ENCODE assay signal across 1 cellular context in genomic region chr3:14284694-14285404, GRCh38.
TF ChIP-seq lines count a peak whose summit lies in the region.

No MANE protein-coding gene starts in this region.

TF ChIP-seq in H1, 55 proteins besides CTCF, POLR2A, EP300 and RAD21:
- no peak for TF ChIP-seq RNF2 (IDR thresholded peaks at IDR 0.05; ENCODE audit: borderline replicate concordance, low read depth, low read length, missing control alignments, poor library complexity, severe bottlenecking)
- TF ChIP-seq E2F6 (IDR thresholded peaks at IDR 0.05), result no peak
- TF ChIP-seq SIN3A (conservative IDR thresholded peaks at IDR 0.05 in 1 of 2, IDR thresholded peaks at IDR 0.05 in 1 of 2; ENCODE audit: low read depth in 1 of 2, low read length in 2 of 2), result no peak
- TF ChIP-seq PHF8 (conservative IDR thresholded peaks at IDR 0.05; ENCODE audit: low read depth, low read length), result no peak
- no peak for TF ChIP-seq CBX8 (IDR thresholded peaks at IDR 0.05; ENCODE audit: borderline replicate concordance, low read depth, low read length)
- no peak for TF ChIP-seq CHD7 (IDR thresholded peaks at IDR 0.05; ENCODE audit: insufficient replicate concordance, low read length)
- TF ChIP-seq TAF7 (optimal IDR thresholded peaks at IDR 0.05; ENCODE audit: borderline replicate concordance, low read depth, low read length), result no peak
- TF ChIP-seq RFX5 (IDR thresholded peaks at IDR 0.05; ENCODE audit: borderline replicate concordance, low read depth, low read length), result no peak
- TF ChIP-seq RXRA (IDR thresholded peaks at IDR 0.05; ENCODE audit: insufficient read depth, low read depth, low read length), result no peak
- TF ChIP-seq BCL11A (IDR thresholded peaks at IDR 0.05; ENCODE audit: low read depth in 2 of 2, low read length in 2 of 2), result no peak
- TF ChIP-seq POU5F1 (IDR thresholded peaks at IDR 0.05; ENCODE audit: low read depth, low read length), result no peak
- no peak for TF ChIP-seq SP2 (IDR thresholded peaks at IDR 0.05; ENCODE audit: low read length)
- no peak for TF ChIP-seq CHD1 (IDR thresholded peaks at IDR 0.05; ENCODE audit: low read depth, low read length)
- no peak for TF ChIP-seq RBBP5 (IDR thresholded peaks at IDR 0.05; ENCODE audit: borderline replicate concordance, low read depth, low read length)
